Comparison of ENCODE assay signal across 11 cellular contexts in the genomic region with DNA sequence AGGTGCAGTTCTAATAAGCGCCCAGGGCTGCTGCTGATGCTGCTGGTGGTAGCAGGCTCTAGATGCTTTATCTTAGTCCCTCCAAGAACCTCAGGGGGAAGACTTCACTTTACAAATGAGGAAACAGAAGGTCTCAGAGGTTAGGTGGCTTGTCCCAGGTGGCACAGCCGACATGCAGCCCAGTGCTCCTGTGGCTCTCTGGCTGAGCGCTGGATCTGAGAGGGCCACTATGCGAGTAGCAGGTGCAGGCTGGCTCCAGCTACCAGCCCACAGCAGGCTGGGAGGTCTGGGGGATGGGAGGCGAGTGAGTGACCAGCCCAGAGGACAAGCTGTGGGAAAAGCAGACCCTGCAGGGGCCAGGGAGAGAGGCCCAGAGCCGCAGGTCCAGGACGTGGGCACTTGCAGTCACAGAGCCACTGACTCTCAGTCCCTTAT. TPM values are rescaled to one million over a fixed set of nuclear protein-coding genes. Genes with fewer than 3 reads are reported as not detected.
A peak's percentile ranks its signal among the peaks of the same experiment; 100 is the strongest.
DNase-seq lines count a peak whose midpoint lies in the region; ATAC-seq, FAIRE-seq and TF ChIP-seq lines count a peak whose summit lies in the region.
"Had no signal": no experiment of that assay in that cellular context is flagged by ENCODE, and none has a peak within 500 bp of the region (broad histone marks: within the 10 kb centered on the region; RNA-seq: fewer than 3 reads in every experiment).

No MANE protein-coding gene starts in this region.

- peaks cover 29% of the 10 kb centered on the region for H3K36me3 Mint-ChIP-seq in activated CD4-positive, alpha-beta T cell treated with anti-CD3 and anti-CD28 coated beads, Interleukin-2, amount 10 ng/mL, durations not matched to agents 24 days and 14 days (ENCODE audit: low read depth)
- peaks cover 47% of the 10 kb centered on the region for H3K36me3 Mint-ChIP-seq in effector memory CD8-positive, alpha-beta T cell (ENCODE audit: insufficient read depth)

- DNase-seq in activated CD4-positive, alpha-beta T cell treated with anti-CD3 and anti-CD28 coated beads, Interleukin-2, amount 10 ng/mL, durations not matched to agents 24 days and 14 days, result no peak
- DNase-seq in activated CD4-positive, alpha-beta T cell treated with anti-CD3 and anti-CD28 coated beads, Interleukin-2, amount 50 U/mL, for 4 hours, result no peak
- DNase-seq in effector memory CD8-positive, alpha-beta T cell, result no peak
- no peak for DNase-seq in pancreas
- no peak for DNase-seq in effector CD8-positive, alpha-beta T cell (lab: John Stamatoyannopoulos, UW)

- H2AFZ ChIP-seq in OCI-LY3 (ENCODE audit: low read depth, low read length), result no peak overlapping the region

- H3K4me1 ChIP-seq in OCI-LY3 (ENCODE audit: low read length), result peaks cover 97% of the 10 kb centered on the region
- H3K4me1 ChIP-seq in subcutaneous abdominal adipose tissue (ENCODE audit: control insufficient read depth in 5 of 5, insufficient read depth in 5 of 5, low read length in 5 of 5), result peaks cover 4 to 77% (median 50%) of the 10 kb centered on the region in 5 donors
- H3K4me1 ChIP-seq in pancreas, result no peaks in the 10 kb centered on the region

- H3K4me3 Mint-ChIP-seq in activated CD4-positive, alpha-beta T cell treated with anti-CD3 and anti-CD28 coated beads, Interleukin-2, amount 10 ng/mL, durations not matched to agents 24 days and 14 days, result peak overlapping the region; percentile 87
- peak overlapping the region; percentile 92 to 96 for H3K4me3 Mint-ChIP-seq in effector memory CD8-positive, alpha-beta T cell

- H3K9ac ChIP-seq in OCI-LY3 (ENCODE audit: low read length) (peak overlapping the region; percentile 97), subcutaneous abdominal adipose tissue (ENCODE audit: low read length in 5 of 5) (no peak overlapping the region)

- peak overlapping the region; percentile 96 for H3K27ac Mint-ChIP-seq in activated CD4-positive, alpha-beta T cell treated with anti-CD3 and anti-CD28 coated beads, Interleukin-2, amount 10 ng/mL, durations not matched to agents 24 days and 14 days
- peak overlapping the region; percentile 100 for H3K27ac Mint-ChIP-seq in effector memory CD8-positive, alpha-beta T cell

- peaks cover 72% of the 10 kb centered on the region for H3K4me1 Mint-ChIP-seq in activated CD4-positive, alpha-beta T cell treated with anti-CD3 and anti-CD28 coated beads, Interleukin-2, amount 10 ng/mL, durations not matched to agents 24 days and 14 days
- H3K4me1 Mint-ChIP-seq in effector memory CD8-positive, alpha-beta T cell (ENCODE audit: low read depth in 2 of 2), result peaks cover 67 to 77% of the 10 kb centered on the region in 2 donors

- intact Hi-C loops in activated CD4-positive, alpha-beta T cell treated with anti-CD3 and anti-CD28 coated beads, Interleukin-2, amount 10 ng/mL, durations not matched to agents 24 days and 14 days (cut with micrococcal nuclease), result loop anchor here (5.0 kb wide), 1 partner anchor 315 kb away; a partner anchor contains a TSS
- intact Hi-C loops in pancreas (cut with DNase I), result no loop called here

- no peaks in the 10 kb centered on the region for H3K27me3 Mint-ChIP-seq in activated CD4-positive, alpha-beta T cell treated with anti-CD3 and anti-CD28 coated beads, Interleukin-2, amount 10 ng/mL, durations not matched to agents 24 days and 14 days
- H3K27me3 Mint-ChIP-seq in effector memory CD8-positive, alpha-beta T cell, result no peaks in the 10 kb centered on the region

- 64 to 69% methylated on average over 7 of the region's 7 CpGs for WGBS in pancreas, 2 donors

- no peak for TF ChIP-seq CTCF in OCI-LY3 (IDR thresholded peaks at IDR 0.05; ENCODE audit: low read depth, low read length)
- TF ChIP-seq CTCF in pancreas (IDR thresholded peaks at IDR 0.05), result no peak

- H3K4me2 ChIP-seq in OCI-LY3 (ENCODE audit: low read length), result peak overlapping the region; percentile 94
- H3K4me2 ChIP-seq: A549 had no signal

- H4K20me1 ChIP-seq in OCI-LY3 (ENCODE audit: insufficient read depth, low read length), result peaks cover 46% of the 10 kb centered on the region

- no peak for ATAC-seq in effector memory CD8-positive, alpha-beta T cell (replicated peaks)
- ATAC-seq in pancreas, result no peak
- ATAC-seq in HG03442 (IDR thresholded peaks at IDR 0.05; ENCODE audit: unreplicated experiment), result no peak
- ATAC-seq: A549 had no signal

- H3K27ac ChIP-seq in OCI-LY3 (ENCODE audit: low read length), result peak overlapping the region; percentile 95
- peak overlapping the region; percentile 76 for H3K27ac ChIP-seq in subcutaneous abdominal adipose tissue (ENCODE audit: low read depth, low read length)
- peak overlapping the region in 2 of 4 donors; percentile 71 to 73 for H3K27ac ChIP-seq in pancreas
- H3K27ac ChIP-seq: cardiac muscle cell, SK-N-MC had no signal

- H3K9me3 Mint-ChIP-seq in activated CD4-positive, alpha-beta T cell treated with anti-CD3 and anti-CD28 coated beads, Interleukin-2, amount 10 ng/mL, durations not matched to agents 24 days and 14 days, result no peaks in the 10 kb centered on the region
- no peaks in the 10 kb centered on the region for H3K9me3 Mint-ChIP-seq in effector memory CD8-positive, alpha-beta T cell

- peaks cover 92% of the 10 kb centered on the region for H3K79me2 ChIP-seq in OCI-LY3 (ENCODE audit: low read length)

- no peaks in the 10 kb centered on the region for H3K9me3 ChIP-seq in OCI-LY3 (ENCODE audit: insufficient read depth, low read length)
- no peaks in the 10 kb centered on the region for H3K9me3 ChIP-seq in subcutaneous abdominal adipose tissue (ENCODE audit: control insufficient read depth in 5 of 5, low read length in 5 of 5)
- H3K9me3 ChIP-seq in pancreas, result no peaks in the 10 kb centered on the region
- H3K9me3 ChIP-seq: A549 had no signal

- no peak for FAIRE-seq in pancreas (lab: Jason Lieb, UNC)
- FAIRE-seq: A549 had no signal

- H3K4me3 ChIP-seq in OCI-LY3 (ENCODE audit: low read length), result peak overlapping the region; percentile 77
- peak overlapping the region in 1 of 5 donors; percentile 52 for H3K4me3 ChIP-seq in subcutaneous abdominal adipose tissue (ENCODE audit: low read depth in 1 of 5, low read length in 5 of 5)
- no peak overlapping the region for H3K4me3 ChIP-seq in pancreas
- H3K4me3 ChIP-seq: A549, cardiac muscle cell, SK-N-MC had no signal

- H3K27me3 ChIP-seq in OCI-LY3 (ENCODE audit: low read depth, low read length), result no peaks in the 10 kb centered on the region
- H3K27me3 ChIP-seq in subcutaneous abdominal adipose tissue (ENCODE audit: control insufficient read depth in 5 of 5, insufficient read depth in 4 of 5, low read length in 5 of 5), result no peaks in the 10 kb centered on the region
- H3K27me3 ChIP-seq in pancreas, result no peaks in the 10 kb centered on the region
- H3K27me3 ChIP-seq: cardiac muscle cell had no signal

- peaks cover 79% of the 10 kb centered on the region for H3K36me3 ChIP-seq in OCI-LY3 (replicated peaks; ENCODE audit: low read depth, low read length)
- no peaks in the 10 kb centered on the region for H3K36me3 ChIP-seq in subcutaneous abdominal adipose tissue (ENCODE audit: control insufficient read depth in 5 of 5, insufficient read depth in 5 of 5, low read length in 5 of 5)
- H3K36me3 ChIP-seq in pancreas, result no peaks in the 10 kb centered on the region
- H3K36me3 ChIP-seq: cardiac muscle cell had no signal

RNA-seq across cellular contexts. Expression of a gene that starts 10.8 kb away (rescaled TPM):
- total RNA-seq in activated CD4-positive, alpha-beta T cell treated with anti-CD3 and anti-CD28 coated beads, Interleukin-2, amount 10 ng/mL, durations not matched to agents 24 days and 14 days, result 38.1 and 38.5 TPM in 2 replicates
- total RNA-seq in pancreas, result 1 to 10 TPM in 4 of 6 donors, under 1 TPM in 2; 0.46 to 8.1 (median 2.4) TPM
- 1 to 10 TPM; 1.2 to 1.6 TPM for polyA plus RNA-seq in pancreas
